ENCODE assay signal across 8 cellular contexts in the genomic region with DNA sequence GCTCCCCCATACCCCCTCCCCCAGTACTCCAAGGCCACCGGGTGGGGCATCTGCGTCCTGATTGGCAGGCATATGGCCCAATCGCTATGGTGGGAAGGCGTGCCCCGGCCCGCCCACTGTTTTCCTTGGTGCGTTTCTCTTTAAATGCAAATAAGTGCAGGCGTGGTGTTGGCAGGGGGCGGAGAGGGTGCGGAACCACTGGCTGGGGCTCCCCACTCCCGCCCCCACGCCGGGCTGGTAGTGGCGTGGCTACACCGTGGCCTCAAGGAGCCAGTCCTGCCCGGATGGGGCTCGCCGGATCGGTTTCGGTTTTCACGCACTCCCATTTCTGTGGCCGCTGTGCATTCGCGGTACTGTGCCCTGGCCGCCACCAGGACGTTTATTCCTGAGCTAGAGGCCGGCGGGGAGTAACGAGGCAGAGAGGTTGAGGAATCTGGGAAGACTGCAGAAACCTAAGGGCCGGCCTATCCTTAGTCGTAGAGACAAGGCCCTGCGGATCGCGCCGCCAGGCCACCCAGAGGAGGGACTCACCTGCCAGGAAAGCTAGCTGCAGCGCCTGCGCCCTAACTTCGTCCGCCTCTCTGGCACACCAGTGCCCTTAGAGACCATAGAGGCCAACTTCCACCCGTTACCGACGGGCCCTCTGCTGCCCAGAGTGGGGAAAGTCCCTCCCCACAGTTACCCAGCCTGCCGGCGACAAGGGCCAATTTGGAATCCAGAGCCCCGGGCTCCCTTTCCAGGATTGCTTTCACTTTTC. TPM values are rescaled to one million over a fixed set of nuclear protein-coding genes. Genes with fewer than 3 reads are reported as not detected.
A peak's percentile ranks its signal among the peaks of the same experiment; 100 is the strongest.
DNase-seq lines count a peak whose midpoint lies in the region; ATAC-seq, FAIRE-seq and TF ChIP-seq lines count a peak whose summit lies in the region.

No MANE protein-coding gene starts in this region.

- H3K23me2 ChIP-seq in H1 (ENCODE audit: low read depth, low read length), result peaks cover 3% of the 10 kb centered on the region; the same call in 1 of the 2 replicates

- H3K9me3 ChIP-seq in H1 (ENCODE audit: insufficient read depth in 2 of 2, low read depth in 1 of 2, low read length in 1 of 2) (no peaks in the 10 kb centered on the region), mesodermal cell (ENCODE audit: control insufficient read depth, low read length) (no peaks in the 10 kb centered on the region)

- no peak overlapping the region for H3K14ac ChIP-seq in H1 (ENCODE audit: insufficient read length)

- H4K8ac ChIP-seq in H1 (ENCODE audit: extremely low read depth, insufficient read depth, low read length), result peak overlapping the region; percentile 79

- peaks cover 0 to 9% (median 7%) of the 10 kb centered on the region in 4 experiments; a peak in 3 of 7 replicates for H3K27me3 ChIP-seq in H1 (replicated peaks in 1 of 4; ENCODE audit: control insufficient read depth in 3 of 4, extremely low read depth in 1 of 4, insufficient read depth in 3 of 4, low read length in 3 of 4)

- peaks cover 3 to 8% of the 10 kb centered on the region in 2 experiments for H4K20me1 ChIP-seq in H1 (replicated peaks in 1 of 2; ENCODE audit: control insufficient read depth in 1 of 2, insufficient read depth in 2 of 2, low read length in 2 of 2)

- peak; percentile 19 to 40 (median 24); a peak in 3 of 4 replicates for TF ChIP-seq CTCF in H1 (IDR thresholded peaks at IDR 0.05; ENCODE audit: control extremely low read depth in 1 of 3, insufficient read depth in 1 of 3, low read depth in 1 of 3, low read length in 3 of 3)

- H3K79me2 ChIP-seq in H1 (ENCODE audit: control insufficient read depth in 1 of 2, insufficient read depth in 2 of 2, low read length in 2 of 2), result no peaks in the 10 kb centered on the region

- TF ChIP-seq POLR2A in H1 (IDR thresholded peaks at IDR 0.05; ENCODE audit: control extremely low read depth in 1 of 2, low read depth in 2 of 2, low read length in 2 of 2), result peak; percentile 11 to 27; a peak in 1 of 3 replicates

- peaks cover 0 to 5% (median 0%) of the 10 kb centered on the region in 4 experiments; a peak in 3 of 7 replicates for H3K4me1 ChIP-seq in H1 (replicated peaks in 1 of 4; ENCODE audit: control insufficient read depth in 3 of 4, insufficient read depth in 4 of 4, low read length in 3 of 4)
- H3K4me1 ChIP-seq in mesodermal cell (ENCODE audit: control insufficient read depth, insufficient read depth, low read length, poor library complexity, severe bottlenecking), result peaks cover 2% of the 10 kb centered on the region

- TF ChIP-seq EP300 in H1 (IDR thresholded peaks at IDR 0.05; ENCODE audit: borderline replicate concordance in 1 of 2, low read depth in 2 of 2, low read length in 2 of 2), result no peak

- ATAC-seq in GM19468 (IDR thresholded peaks at IDR 0.05; ENCODE audit: extremely low read depth, unreplicated experiment), result peak; percentile 87
- peak; percentile 93 for ATAC-seq in activated CD8-positive, alpha-beta memory T cell treated with anti-CD3 and anti-CD28 coated beads, Interleukin-2, amount 10 ng/mL, durations not matched to agents 7 days and 5 days

- peak; percentile 9 to 45; a peak in 1 of 4 replicates for TF ChIP-seq RAD21 in H1 (IDR thresholded peaks at IDR 0.05 in 1 of 2, conservative IDR thresholded peaks at IDR 0.05 in 1 of 2; ENCODE audit: low read depth in 2 of 2, low read length in 2 of 2)

- H2BK5ac ChIP-seq in H1 (ENCODE audit: low read depth, low read length), result peak overlapping the region; percentile 35; the same call in 1 of the 2 replicates

- no peak overlapping the region for H3K56ac ChIP-seq in H1 (replicated peaks; ENCODE audit: insufficient read length, low read depth, low read length)

- no peak overlapping the region for H3K23ac ChIP-seq in H1 (ENCODE audit: insufficient read length)

- no peak overlapping the region for H2AK5ac ChIP-seq in H1 (ENCODE audit: low read depth, low read length)

- WGBS in H1 (ENCODE audit: extremely low coverage in 1 of 2, insufficient coverage in 1 of 2, insufficient read length in 1 of 2, insufficient replicate concordance in 2 of 2, low coverage in 1 of 2, low lambda C conversion rate in 2 of 2, missing lambda C conversion rate in 1 of 2), 2 experiments, result 8% methylated on average over 20 of the region's 45 CpGs; no CpG with 5 or more reads in 1 of the 2 experiments
- 0 to 3% methylated on average over 7 to 11 of the region's 45 CpGs for WGBS in mesodermal cell (ENCODE audit: insufficient coverage in 2 of 2), 2 experiments

- no peaks in the 10 kb centered on the region for H3K27me3 Mint-ChIP-seq in activated CD8-positive, alpha-beta memory T cell treated with anti-CD3 and anti-CD28 coated beads, Interleukin-2, amount 10 ng/mL, durations not matched to agents 7 days and 5 days

- H4K5ac ChIP-seq in H1 (ENCODE audit: insufficient read length, low read depth, low read length), result peak overlapping the region; percentile 52

- H3K27ac ChIP-seq in H1 (ENCODE audit: low read depth, low read length), result no peak overlapping the region; the same call in 1 of the 2 replicates
- peak overlapping the region; percentile 84 for H3K27ac ChIP-seq in mesodermal cell (ENCODE audit: low read depth, low read length, severe bottlenecking)

- H2BK12ac ChIP-seq in H1 (ENCODE audit: low read depth, low read length), result no peak overlapping the region

- peak overlapping the region in 3 of 4 experiments; percentile 20 to 41 (median 37); a peak in 6 of 7 replicates for H3K9ac ChIP-seq in H1 (replicated peaks in 1 of 4; ENCODE audit: extremely low read depth in 1 of 4, low read depth in 3 of 4, low read length in 3 of 4)

- 0 out of 2 replicates have a peak overlapping the region, but pooled peaks have one; percentile 2 for H3K18ac ChIP-seq in H1 (ENCODE audit: extremely low read depth, low read length)

- no peaks in the 10 kb centered on the region for H3K9me3 Mint-ChIP-seq in activated CD8-positive, alpha-beta memory T cell treated with anti-CD3 and anti-CD28 coated beads, Interleukin-2, amount 10 ng/mL, durations not matched to agents 7 days and 5 days (ENCODE audit: low read depth)

- no peak overlapping the region for H3K4ac ChIP-seq in H1 (replicated peaks; ENCODE audit: insufficient read length, low read depth, low read length)

- H3K4me1 Mint-ChIP-seq in activated CD8-positive, alpha-beta memory T cell treated with anti-CD3 and anti-CD28 coated beads, Interleukin-2, amount 10 ng/mL, durations not matched to agents 7 days and 5 days, result peaks cover 9% of the 10 kb centered on the region

- H3K79me1 ChIP-seq in H1 (ENCODE audit: low read depth, low read length), result no peaks in the 10 kb centered on the region

- no peak overlapping the region for H4K91ac ChIP-seq in H1 (replicated peaks; ENCODE audit: insufficient read length, low read length)

- H3K36me3 ChIP-seq in H1 (ENCODE audit: control insufficient read depth in 2 of 4, insufficient read depth in 4 of 4, low read length in 3 of 4), result no peaks in the 10 kb centered on the region
- no peaks in the 10 kb centered on the region for H3K36me3 ChIP-seq in mesodermal cell (ENCODE audit: control insufficient read depth, insufficient read depth, low read length)

- no peak overlapping the region for H2BK15ac ChIP-seq in H1 (ENCODE audit: low read length)

- H3K4me2 ChIP-seq in H1 (ENCODE audit: insufficient read depth in 1 of 2, low read depth in 2 of 2, low read length in 2 of 2), result peak overlapping the region; percentile 68 to 87

- POLR2A ChIA-PET in H1 (lab: Charles Lee; ENCODE audit: partially characterized antibody), result no interaction called here

- H3K4me3 ChIP-seq in H1 (ENCODE audit: extremely low read depth in 1 of 4, insufficient read depth in 2 of 4, low read depth in 3 of 4, low read length in 4 of 4), result peak overlapping the region; percentile 47 to 75 (median 54)
- peak overlapping the region; percentile 53 for H3K4me3 ChIP-seq in mesodermal cell (ENCODE audit: extremely low read depth, insufficient read depth, low read length, poor library complexity, severe bottlenecking)

- peak; percentile 82 for DNase-seq in COR-L47 (lab: John Stamatoyannopoulos, UW)
- peak; percentile 69 for DNase-seq in HS-27A (ENCODE audit: low read depth)
- peak; percentile 78 to 91 for DNase-seq in NOMO-1 (lab: John Stamatoyannopoulos, UW; ENCODE audit: unreplicated experiment in 2 of 2)
- DNase-seq in activated CD8-positive, alpha-beta memory T cell treated with anti-CD3 and anti-CD28 coated beads, Interleukin-2, amount 10 ng/mL, durations not matched to agents 7 days and 5 days, result peak; percentile 92
- DNase-seq in H1 (ENCODE audit: low read depth in 1 of 2, low spot score in 2 of 2), result peak; percentile 80 to 83
- peak; percentile 43 for DNase-seq in stimulated activated CD8-positive, alpha-beta memory T cell treated with anti-CD3 and anti-CD28 coated beads, Interleukin-15, amount 100 ng/mL, for 24 hours (ENCODE audit: low read depth)

- FAIRE-seq in H1 (lab: Jason Lieb, UNC), result no peak

- H3K36me3 Mint-ChIP-seq in activated CD8-positive, alpha-beta memory T cell treated with anti-CD3 and anti-CD28 coated beads, Interleukin-2, amount 10 ng/mL, durations not matched to agents 7 days and 5 days, result no peaks in the 10 kb centered on the region

- no peak overlapping the region for H2BK20ac ChIP-seq in H1 (ENCODE audit: low read length)

- peak overlapping the region; percentile 70; the same call in 1 of the 2 replicates for H2AFZ ChIP-seq in H1 (ENCODE audit: low read length)

- CTCF ChIA-PET in activated CD8-positive, alpha-beta memory T cell treated with anti-CD3 and anti-CD28 coated beads, Interleukin-2, amount 10 ng/mL, durations not matched to agents 7 days and 5 days (lab: Charles Lee), result interaction anchor here (1.2 kb wide), 1 partner anchor 11 kb away, joined by 3 read pairs; no protein-coding TSS in a partner anchor
- CTCF ChIA-PET in H1 (lab: Charles Lee; ENCODE audit: partially characterized antibody), result interaction anchor here (1.0 to 2.4 kb wide), 6 partner anchors 16 to 274 kb away, joined by 3 to 9 read pairs (median 5); no protein-coding TSS in a partner anchor

- peak overlapping the region; percentile 80 for H3K4me3 Mint-ChIP-seq in activated CD8-positive, alpha-beta memory T cell treated with anti-CD3 and anti-CD28 coated beads, Interleukin-2, amount 10 ng/mL, durations not matched to agents 7 days and 5 days

- no peak overlapping the region for H2BK120ac ChIP-seq in H1 (replicated peaks; ENCODE audit: low read depth, low read length)

- peak overlapping the region; percentile 89 for H3K27ac Mint-ChIP-seq in activated CD8-positive, alpha-beta memory T cell treated with anti-CD3 and anti-CD28 coated beads, Interleukin-2, amount 10 ng/mL, durations not matched to agents 7 days and 5 days

RNA-seq across cellular contexts. Expression of a gene that starts 0.4 kb away (rescaled TPM):
- 1 to 10 TPM; 3.6 to 4.1 TPM for total RNA-seq in activated CD8-positive, alpha-beta memory T cell treated with anti-CD3 and anti-CD28 coated beads, Interleukin-2, amount 10 ng/mL, durations not matched to agents 7 days and 5 days
- 9.4 and 10.2 TPM in 2 replicates for total RNA-seq in H1 (2021; fragmentation: NEBNext Ultra II Directional; extraction: Animal tissue kit (Norgen Biotek cat#: 25700))
- polyA plus RNA-seq in H1 (2011; rRNA removed), result 3.2 and 3.3 TPM in 2 replicates
- polyA plus RNA-seq in H1 (2011; cell fraction: cytosol; rRNA removed), result 3.4 TPM
- 4.8 TPM for polyA plus RNA-seq in H1 (2011; cell fraction: nucleus; rRNA removed)
- 6.2 to 7.4 TPM (median 7.2 TPM) in 4 replicates for polyA plus RNA-seq in H1 (2012, experiment 1 of 2)
- 2.3 TPM for polyA plus RNA-seq in H1 (2012, experiment 2 of 2)
- 4.3 TPM for polyA plus RNA-seq in H1 (2013, experiment 1 of 2)
- polyA plus RNA-seq in H1 (2013, experiment 2 of 2), result 4.7 TPM
- 10.7 and 13.0 TPM in 2 replicates for polyA minus RNA-seq in H1 (2011; rRNA and poly(A)+ RNA removed)
- 5.4 TPM for polyA minus RNA-seq in H1 (2011; cell fraction: cytosol; rRNA and poly(A)+ RNA removed)
- 8.0 TPM for polyA minus RNA-seq in H1 (2011; cell fraction: nucleus; rRNA and poly(A)+ RNA removed)
- 3.5 TPM for polyA plus RNA-seq in mesodermal cell (2013, experiment 1 of 2)
- 3.3 TPM for polyA plus RNA-seq in mesodermal cell (2013, experiment 2 of 2)

RNA-seq across cellular contexts. Expression of a gene that starts 24.5 kb away (rescaled TPM):
- under 1 TPM in 1 of 2 experiments, not detected in 1; 0.33 TPM for total RNA-seq in activated CD8-positive, alpha-beta memory T cell treated with anti-CD3 and anti-CD28 coated beads, Interleukin-2, amount 10 ng/mL, durations not matched to agents 7 days and 5 days
- 1.2 and 1.3 TPM in 2 replicates for total RNA-seq in H1 (2021; fragmentation: NEBNext Ultra II Directional; extraction: Animal tissue kit (Norgen Biotek cat#: 25700))
- 1.7 and 2.1 TPM in 2 replicates for polyA plus RNA-seq in H1 (2011; rRNA removed)
- 1.4 TPM for polyA plus RNA-seq in H1 (2011; cell fraction: cytosol; rRNA removed)
- polyA plus RNA-seq in H1 (2011; cell fraction: nucleus; rRNA removed), result 2.9 TPM
- 0.59 to 1.1 TPM (median 0.93 TPM) in 4 replicates for polyA plus RNA-seq in H1 (2012, experiment 1 of 2)
- polyA plus RNA-seq in H1 (2012, experiment 2 of 2), result 0.68 TPM
- polyA plus RNA-seq in H1 (2013, experiment 1 of 2), result 1.2 TPM
- 1.2 TPM for polyA plus RNA-seq in H1 (2013, experiment 2 of 2)
- polyA minus RNA-seq in H1 (2011; rRNA and poly(A)+ RNA removed), result 0.95 and 1.3 TPM in 2 replicates
- 1.2 TPM for polyA minus RNA-seq in H1 (2011; cell fraction: cytosol; rRNA and poly(A)+ RNA removed)
- polyA minus RNA-seq in H1 (2011; cell fraction: nucleus; rRNA and poly(A)+ RNA removed), result 1.00 TPM
- 0.29 TPM for polyA plus RNA-seq in mesodermal cell (2013, experiment 1 of 2)
- polyA plus RNA-seq in mesodermal cell (2013, experiment 2 of 2), result 0.30 TPM
